30 cellular contexts compared by ENCODE assay signal in genomic region chr6:154821099-154821498, GRCh38.
"Had no signal": no experiment of that assay in that cellular context is flagged by ENCODE, and none has a peak within 500 bp of the region (broad histone marks: within the 10 kb centered on the region; RNA-seq: fewer than 3 reads in every experiment).

No MANE protein-coding gene starts in this region.

- DNase-seq: activated CD4-positive, alpha-beta T cell treated with anti-CD3 and anti-CD28 coated beads for 4 hours; activated CD4-positive, alpha-beta T cell treated with anti-CD3 and anti-CD28 coated beads, Interleukin-2, amount 50 U/mL, for 4 hours; activated gamma-delta T cell; activated naive CD4-positive, alpha-beta T cell treated with anti-CD3 and anti-CD28 coated beads, Interleukin-2, amount 10 ng/mL, durations not matched to agents 7 days and 5 days; activated naive CD8-positive, alpha-beta T cell treated with anti-CD3 and anti-CD28 coated beads, Interleukin-2, amount 10 ng/mL, durations not matched to agents 7 days and 5 days; brain microvascular endothelial cell; cortex of kidney; endodermal cell; foreskin fibroblast; head of caudate nucleus; hippocampal formation; left cardiac atrium; left ventricle myocardium superior; mammary epithelial cell; naive thymus-derived CD8-positive, alpha-beta T cell; stimulated activated CD4-positive, alpha-beta T cell treated with anti-CD3 and anti-CD28 coated beads, Interleukin-12 subunit alpha, Interleukin-12 subunit beta, amount 100 ng/mL, for 4 hours; stimulated activated CD4-positive, alpha-beta T cell treated with anti-CD3 and anti-CD28 coated beads, Interleukin-4, amount 100 ng/mL, for 1 hour; T-cell; tibial artery had no signal

- H3K27me3 ChIP-seq: ascending aorta, brain microvascular endothelial cell, neutrophil, suprapubic skin, tibial artery had no signal

- H3K9me3 ChIP-seq: ascending aorta, neutrophil, suprapubic skin, tibial artery had no signal

- H3K4me1 Mint-ChIP-seq: activated naive CD4-positive, alpha-beta T cell treated with anti-CD3 and anti-CD28 coated beads, Interleukin-2, amount 10 ng/mL, durations not matched to agents 7 days and 5 days; activated naive CD8-positive, alpha-beta T cell treated with anti-CD3 and anti-CD28 coated beads, Interleukin-2, amount 10 ng/mL, durations not matched to agents 7 days and 5 days; endodermal cell had no signal

- ATAC-seq: esophagus mucosa; left cardiac atrium; left ventricle myocardium superior; naive thymus-derived CD8-positive, alpha-beta T cell; sciatic nerve; T-cell had no signal

- H3K9me3 Mint-ChIP-seq: activated naive CD4-positive, alpha-beta T cell treated with anti-CD3 and anti-CD28 coated beads, Interleukin-2, amount 10 ng/mL, durations not matched to agents 7 days and 5 days; activated naive CD8-positive, alpha-beta T cell treated with anti-CD3 and anti-CD28 coated beads, Interleukin-2, amount 10 ng/mL, durations not matched to agents 7 days and 5 days; activated T-helper 1 cell treated with anti-CD3 and anti-CD28 coated beads, Interleukin-12 subunit alpha, Interleukin-12 subunit beta, Interleukin-2, Interleukin-4 antibody, amounts not matched to agents 30 ng/mL and 10 ng/mL and 1 ng/mL, durations not matched to agents 14 hours and 24 hours and 36 hours; endodermal cell; mesothelial cell of epicardium; naive thymus-derived CD8-positive, alpha-beta T cell; T-cell had no signal

- H3K27ac Mint-ChIP-seq: activated naive CD4-positive, alpha-beta T cell treated with anti-CD3 and anti-CD28 coated beads, Interleukin-2, amount 10 ng/mL, durations not matched to agents 7 days and 5 days; activated naive CD8-positive, alpha-beta T cell treated with anti-CD3 and anti-CD28 coated beads, Interleukin-2, amount 10 ng/mL, durations not matched to agents 7 days and 5 days; activated T-helper 1 cell treated with anti-CD3 and anti-CD28 coated beads, Interleukin-12 subunit alpha, Interleukin-12 subunit beta, Interleukin-2, Interleukin-4 antibody, amounts not matched to agents 30 ng/mL and 10 ng/mL and 1 ng/mL, durations not matched to agents 14 hours and 24 hours and 36 hours; endodermal cell had no signal

- FAIRE-seq: keratinocyte had no signal

- H3K4me3 Mint-ChIP-seq: activated naive CD4-positive, alpha-beta T cell treated with anti-CD3 and anti-CD28 coated beads, Interleukin-2, amount 10 ng/mL, durations not matched to agents 7 days and 5 days; activated naive CD8-positive, alpha-beta T cell treated with anti-CD3 and anti-CD28 coated beads, Interleukin-2, amount 10 ng/mL, durations not matched to agents 7 days and 5 days; activated T-helper 1 cell treated with anti-CD3 and anti-CD28 coated beads, Interleukin-12 subunit alpha, Interleukin-12 subunit beta, Interleukin-2, Interleukin-4 antibody, amounts not matched to agents 30 ng/mL and 10 ng/mL and 1 ng/mL, durations not matched to agents 14 hours and 24 hours and 36 hours; endodermal cell; mesothelial cell of epicardium; naive thymus-derived CD8-positive, alpha-beta T cell; T-cell had no signal

- H3K27me3 Mint-ChIP-seq: activated naive CD4-positive, alpha-beta T cell treated with anti-CD3 and anti-CD28 coated beads, Interleukin-2, amount 10 ng/mL, durations not matched to agents 7 days and 5 days; activated naive CD8-positive, alpha-beta T cell treated with anti-CD3 and anti-CD28 coated beads, Interleukin-2, amount 10 ng/mL, durations not matched to agents 7 days and 5 days; naive thymus-derived CD8-positive, alpha-beta T cell; progenitor cell of endocrine pancreas; T-cell had no signal

- H3K27ac ChIP-seq: ascending aorta, brain microvascular endothelial cell, neutrophil, skin epidermis, suprapubic skin, tibial artery, VCaP had no signal

- H3K4me3 ChIP-seq: ascending aorta, skin epidermis, suprapubic skin, tibial artery had no signal
